ENCODE assay signal across 15 cellular contexts in genomic region chr1:172230526-172230925, GRCh38.
DNase-seq lines count a peak whose midpoint lies in the region; ATAC-seq lines count a peak whose summit lies in the region.
"Had no signal": no experiment of that assay in that cellular context is flagged by ENCODE, and none has a peak within 500 bp of the region (broad histone marks: within the 10 kb centered on the region; RNA-seq: fewer than 3 reads in every experiment).

No MANE protein-coding gene starts in this region.

- intact Hi-C loops in activated CD4-positive, alpha-beta T cell treated with anti-CD3 and anti-CD28 coated beads, Interleukin-2, amount 10 ng/mL, durations not matched to agents 24 days and 14 days (cut with micrococcal nuclease) = no loop called here

- H3K27ac Mint-ChIP-seq in activated CD4-positive, alpha-beta T cell treated with anti-CD3 and anti-CD28 coated beads, Interleukin-2, amount 10 ng/mL, durations not matched to agents 24 days and 14 days = no peak overlapping the region
- peak overlapping the region; percentile 8 for H3K27ac Mint-ChIP-seq in stimulated activated naive CD8-positive, alpha-beta T cell treated with anti-CD3 and anti-CD28 coated beads, Interleukin-15, Interleukin-2, amounts not matched to agents 100 ng/mL and 50 ng/mL, for 24 hours
- H3K27ac Mint-ChIP-seq in activated T-helper 17 cell treated with anti-CD3 and anti-CD28 coated beads, Interleukin-2, amount 50 U/mL, for 72 hours = no peak overlapping the region
- H3K27ac Mint-ChIP-seq: CD4-positive, alpha-beta T cell; GM23338 had no signal

- DNase-seq in activated CD4-positive, alpha-beta T cell treated with anti-CD3 and anti-CD28 coated beads, Interleukin-2, amount 10 ng/mL, durations not matched to agents 24 days and 14 days = no peak
- no peak for DNase-seq in activated CD4-positive, alpha-beta T cell treated with anti-CD3 and anti-CD28 coated beads for 48 hours
- DNase-seq in stimulated activated naive CD8-positive, alpha-beta T cell treated with anti-CD3 and anti-CD28 coated beads, Interleukin-15, Interleukin-2, amounts not matched to agents 100 U/mL and 50 U/mL, for 24 hours = no peak
- DNase-seq in NCI-H524 (lab: John Stamatoyannopoulos, UW) = no peak
- DNase-seq in EL = no peak
- no peak for DNase-seq in activated CD4-positive, CD25-positive, alpha-beta regulatory T cell treated with anti-CD3 and anti-CD28 coated beads, Interleukin-2, amount 50 U/mL, for 72 hours
- DNase-seq: AML-193; Caco-2; CD4-positive, alpha-beta T cell; GDM1; HCEC 1CT had no signal

- H3K36me3 Mint-ChIP-seq in activated CD4-positive, alpha-beta T cell treated with anti-CD3 and anti-CD28 coated beads, Interleukin-2, amount 10 ng/mL, durations not matched to agents 24 days and 14 days (ENCODE audit: low read depth) = peaks cover 10% of the 10 kb centered on the region
- H3K36me3 Mint-ChIP-seq in stimulated activated naive CD8-positive, alpha-beta T cell treated with anti-CD3 and anti-CD28 coated beads, Interleukin-15, Interleukin-2, amounts not matched to agents 100 ng/mL and 50 ng/mL, for 24 hours (ENCODE audit: low read depth) = no peaks in the 10 kb centered on the region
- H3K36me3 Mint-ChIP-seq in activated T-helper 17 cell treated with anti-CD3 and anti-CD28 coated beads, Interleukin-2, amount 50 U/mL, for 72 hours (ENCODE audit: low read depth) = no peaks in the 10 kb centered on the region

- no peaks in the 10 kb centered on the region for H3K27me3 Mint-ChIP-seq in activated CD4-positive, alpha-beta T cell treated with anti-CD3 and anti-CD28 coated beads, Interleukin-2, amount 10 ng/mL, durations not matched to agents 24 days and 14 days
- H3K27me3 Mint-ChIP-seq in stimulated activated naive CD8-positive, alpha-beta T cell treated with anti-CD3 and anti-CD28 coated beads, Interleukin-15, Interleukin-2, amounts not matched to agents 100 ng/mL and 50 ng/mL, for 24 hours = no peaks in the 10 kb centered on the region
- H3K27me3 Mint-ChIP-seq in activated T-helper 17 cell treated with anti-CD3 and anti-CD28 coated beads, Interleukin-2, amount 50 U/mL, for 72 hours = no peaks in the 10 kb centered on the region
- H3K27me3 Mint-ChIP-seq: CD4-positive, alpha-beta T cell had no signal

- no peak for ATAC-seq in stimulated activated naive CD8-positive, alpha-beta T cell treated with anti-CD3 and anti-CD28 coated beads, Interleukin-15, Interleukin-2, amounts not matched to agents 100 U/mL and 50 U/mL, for 24 hours
- ATAC-seq in activated T-helper 17 cell treated with anti-CD3 and anti-CD28 coated beads, Interleukin-2, amount 50 U/mL, for 72 hours (replicated peaks) = no peak
- ATAC-seq: A549, GM23338 had no signal

- H3K9me3 Mint-ChIP-seq in activated CD4-positive, alpha-beta T cell treated with anti-CD3 and anti-CD28 coated beads, Interleukin-2, amount 10 ng/mL, durations not matched to agents 24 days and 14 days = peaks cover 26% of the 10 kb centered on the region
- peaks cover 6% of the 10 kb centered on the region for H3K9me3 Mint-ChIP-seq in stimulated activated naive CD8-positive, alpha-beta T cell treated with anti-CD3 and anti-CD28 coated beads, Interleukin-15, Interleukin-2, amounts not matched to agents 100 ng/mL and 50 ng/mL, for 24 hours
- peaks cover 11% of the 10 kb centered on the region for H3K9me3 Mint-ChIP-seq in activated T-helper 17 cell treated with anti-CD3 and anti-CD28 coated beads, Interleukin-2, amount 50 U/mL, for 72 hours

- peak overlapping the region; percentile 7 for H3K4me3 Mint-ChIP-seq in activated CD4-positive, alpha-beta T cell treated with anti-CD3 and anti-CD28 coated beads, Interleukin-2, amount 10 ng/mL, durations not matched to agents 24 days and 14 days
- H3K4me3 Mint-ChIP-seq in stimulated activated naive CD8-positive, alpha-beta T cell treated with anti-CD3 and anti-CD28 coated beads, Interleukin-15, Interleukin-2, amounts not matched to agents 100 ng/mL and 50 ng/mL, for 24 hours = no peak overlapping the region
- H3K4me3 Mint-ChIP-seq in activated T-helper 17 cell treated with anti-CD3 and anti-CD28 coated beads, Interleukin-2, amount 50 U/mL, for 72 hours = peak overlapping the region; percentile 0
- H3K4me3 Mint-ChIP-seq: CD4-positive, alpha-beta T cell; GM23338 had no signal

- peaks cover 8% of the 10 kb centered on the region for H3K4me1 Mint-ChIP-seq in activated CD4-positive, alpha-beta T cell treated with anti-CD3 and anti-CD28 coated beads, Interleukin-2, amount 10 ng/mL, durations not matched to agents 24 days and 14 days
- peaks cover 6% of the 10 kb centered on the region for H3K4me1 Mint-ChIP-seq in stimulated activated naive CD8-positive, alpha-beta T cell treated with anti-CD3 and anti-CD28 coated beads, Interleukin-15, Interleukin-2, amounts not matched to agents 100 ng/mL and 50 ng/mL, for 24 hours (ENCODE audit: low read depth)
- peaks cover 10% of the 10 kb centered on the region for H3K4me1 Mint-ChIP-seq in activated T-helper 17 cell treated with anti-CD3 and anti-CD28 coated beads, Interleukin-2, amount 50 U/mL, for 72 hours
- H3K4me1 Mint-ChIP-seq: GM23338 had no signal
